Comparison of ENCODE assay signal across 11 cellular contexts in genomic region chr2:166373951-166374350, GRCh38. TPM values are rescaled to one million over a fixed set of nuclear protein-coding genes. Genes with fewer than 3 reads are reported as not detected.
DNase-seq lines count a peak whose midpoint lies in the region; TF ChIP-seq lines count a peak whose summit lies in the region.
"Had no signal": no experiment of that assay in that cellular context is flagged by ENCODE, and none has a peak within 500 bp of the region (broad histone marks: within the 10 kb centered on the region; RNA-seq: fewer than 3 reads in every experiment).

No MANE protein-coding gene starts in this region.

- no peak overlapping the region for H2BK120ac ChIP-seq in mesenchymal stem cell (ENCODE audit: low read depth, low read length)

- H3K27ac ChIP-seq in mesenchymal stem cell (ENCODE audit: low read length, poor library complexity, severe bottlenecking) (no peak overlapping the region), suprapubic skin (no peak overlapping the region)
- H3K27ac ChIP-seq: 22Rv1, parathyroid adenoma had no signal

- no peaks in the 10 kb centered on the region for H3K79me1 ChIP-seq in mesenchymal stem cell (replicated peaks; ENCODE audit: low read length, poor library complexity, severe bottlenecking)

- no peak for TF ChIP-seq EP300 in suprapubic skin (IDR thresholded peaks at IDR 0.05)

- no peak overlapping the region for H3K18ac ChIP-seq in mesenchymal stem cell (ENCODE audit: low read depth in 1 of 2, low read length in 2 of 2)

- H3K14ac ChIP-seq in mesenchymal stem cell (ENCODE audit: low read length in 2 of 2), result no peak overlapping the region

- H3K4me1 Mint-ChIP-seq in activated CD4-positive, alpha-beta memory T cell treated with anti-CD3 and anti-CD28 coated beads, Interleukin-2, amount 10 ng/mL, durations not matched to agents 7 days and 5 days, result peaks cover 18% of the 10 kb centered on the region

- no peak overlapping the region for H3K4me2 ChIP-seq in mesenchymal stem cell (ENCODE audit: low read length, poor library complexity, severe bottlenecking)

- POLR2A ChIA-PET in activated CD4-positive, alpha-beta memory T cell treated with anti-CD3 and anti-CD28 coated beads, Interleukin-2, amount 10 ng/mL, durations not matched to agents 7 days and 5 days (lab: Charles Lee), result no interaction called here

- H3K4me3 Mint-ChIP-seq in activated CD4-positive, alpha-beta memory T cell treated with anti-CD3 and anti-CD28 coated beads, Interleukin-2, amount 10 ng/mL, durations not matched to agents 7 days and 5 days, result no peak overlapping the region
- H3K4me3 Mint-ChIP-seq: activated CD4-positive, alpha-beta T cell treated with anti-CD3 and anti-CD28 coated beads, Interleukin-2, amount 10 ng/mL, durations not matched to agents 7 days and 5 days had no signal

- H3K27ac Mint-ChIP-seq in activated CD4-positive, alpha-beta memory T cell treated with anti-CD3 and anti-CD28 coated beads, Interleukin-2, amount 10 ng/mL, durations not matched to agents 7 days and 5 days, result no peak overlapping the region
- H3K27ac Mint-ChIP-seq: activated CD4-positive, alpha-beta T cell treated with anti-CD3 and anti-CD28 coated beads, Interleukin-2, amount 10 ng/mL, durations not matched to agents 7 days and 5 days had no signal

- no peak overlapping the region for H3K23ac ChIP-seq in mesenchymal stem cell (ENCODE audit: low read length in 2 of 2)

- H2BK15ac ChIP-seq in mesenchymal stem cell (ENCODE audit: low read depth, poor library complexity, severe bottlenecking), result no peak overlapping the region

- no peak overlapping the region for H2BK12ac ChIP-seq in mesenchymal stem cell (ENCODE audit: low read length in 2 of 2)

- TF ChIP-seq CTCF in WI38 (IDR thresholded peaks at IDR 0.05; ENCODE audit: low read depth, low read length) (no peak), suprapubic skin (IDR thresholded peaks at IDR 0.05) (no peak)

- no peak overlapping the region for H2AK5ac ChIP-seq in mesenchymal stem cell (ENCODE audit: low read length, severe bottlenecking)

- TF ChIP-seq POLR2A in suprapubic skin (IDR thresholded peaks at IDR 0.05), result no peak

- no peak overlapping the region for H3K9ac ChIP-seq in mesenchymal stem cell (ENCODE audit: low read length)
- H3K9ac ChIP-seq: parathyroid adenoma had no signal

- no peak overlapping the region for H4K91ac ChIP-seq in mesenchymal stem cell (ENCODE audit: low read length)

- H3K4me3 ChIP-seq in WI38 (ENCODE audit: low read depth, low read length) (peak overlapping the region; percentile 77), mesenchymal stem cell (ENCODE audit: insufficient read depth in 1 of 2, low read depth in 1 of 2, low read length in 2 of 2) (no peak overlapping the region), suprapubic skin (no peak overlapping the region)

- H3K36me3 ChIP-seq in mesenchymal stem cell (ENCODE audit: control insufficient read depth in 1 of 2, insufficient read depth in 2 of 2, low read depth in 1 of 2, low read length in 2 of 2) (no peaks in the 10 kb centered on the region), suprapubic skin (no peaks in the 10 kb centered on the region)

- DNase-seq in DMS 273 (lab: John Stamatoyannopoulos, UW; ENCODE audit: unreplicated experiment) (peak; percentile 28), DMS 273 treated with DMSO at 0.1 percent for 48 hours (lab: John Stamatoyannopoulos, UW) (no peak), NCI-H1092 treated with DMSO at 0.1 percent for 48 hours (lab: John Stamatoyannopoulos, UW) (peak; percentile 4), mesenchymal stem cell (peak; percentile 41), suprapubic skin (ENCODE audit: low spot score in 2 of 2) (no peak), cerebellar nuclear complex (lab: John Stamatoyannopoulos, UW) (no peak)
- DNase-seq in activated CD4-positive, alpha-beta memory T cell treated with anti-CD3 and anti-CD28 coated beads, Interleukin-2, amount 10 ng/mL, durations not matched to agents 7 days and 5 days, result no peak
- DNase-seq: activated CD4-positive, alpha-beta T cell treated with anti-CD3 and anti-CD28 coated beads, Interleukin-2, amount 10 ng/mL, durations not matched to agents 7 days and 5 days had no signal

- H3K27me3 ChIP-seq in mesenchymal stem cell (ENCODE audit: control insufficient read depth in 1 of 2, insufficient read depth in 1 of 2, low read length in 2 of 2) (peaks cover 0 to 30% of the 10 kb centered on the region in 2 experiments), suprapubic skin (no peaks in the 10 kb centered on the region)

- H3K9me3 Mint-ChIP-seq in activated CD4-positive, alpha-beta memory T cell treated with anti-CD3 and anti-CD28 coated beads, Interleukin-2, amount 10 ng/mL, durations not matched to agents 7 days and 5 days, result no peaks in the 10 kb centered on the region
- H3K9me3 Mint-ChIP-seq: activated CD4-positive, alpha-beta T cell treated with anti-CD3 and anti-CD28 coated beads, Interleukin-2, amount 10 ng/mL, durations not matched to agents 7 days and 5 days had no signal

- peaks cover 8% of the 10 kb centered on the region for H3K4me1 ChIP-seq in mesenchymal stem cell (ENCODE audit: control insufficient read depth, insufficient read depth, low read depth, low read length)
- peaks cover 22% of the 10 kb centered on the region for H3K4me1 ChIP-seq in suprapubic skin
- H3K4me1 ChIP-seq: parathyroid adenoma had no signal

- peaks cover 38% of the 10 kb centered on the region for H3K27me3 Mint-ChIP-seq in activated CD4-positive, alpha-beta memory T cell treated with anti-CD3 and anti-CD28 coated beads, Interleukin-2, amount 10 ng/mL, durations not matched to agents 7 days and 5 days

- H3K9me3 ChIP-seq in mesenchymal stem cell (ENCODE audit: control insufficient read depth, low read length) (no peaks in the 10 kb centered on the region), suprapubic skin (no peaks in the 10 kb centered on the region)

- H4K8ac ChIP-seq in mesenchymal stem cell (ENCODE audit: low read length), result no peak overlapping the region

- no peak overlapping the region for H2BK5ac ChIP-seq in mesenchymal stem cell (ENCODE audit: low read depth, low read length, poor library complexity, severe bottlenecking)

- CTCF ChIA-PET in activated CD4-positive, alpha-beta memory T cell treated with anti-CD3 and anti-CD28 coated beads, Interleukin-2, amount 10 ng/mL, durations not matched to agents 7 days and 5 days (lab: Charles Lee), result interaction anchor here (1.5 to 1.9 kb wide), 2 partner anchors 11 to 13 kb away, joined by 5 to 9 read pairs; no protein-coding TSS in a partner anchor

- H2AFZ ChIP-seq in mesenchymal stem cell (ENCODE audit: low read depth, low read length), result no peak overlapping the region
- H2AFZ ChIP-seq: parathyroid adenoma had no signal

- H3K4ac ChIP-seq in mesenchymal stem cell (ENCODE audit: low read depth in 1 of 2, low read length in 2 of 2), result no peak overlapping the region

- no peaks in the 10 kb centered on the region for H3K36me3 Mint-ChIP-seq in activated CD4-positive, alpha-beta memory T cell treated with anti-CD3 and anti-CD28 coated beads, Interleukin-2, amount 10 ng/mL, durations not matched to agents 7 days and 5 days (ENCODE audit: low read depth)

RNA-seq across cellular contexts. Expression of gene SCN9A, which starts 1.8 kb away (rescaled TPM):
- 0.73 TPM for polyA plus RNA-seq in mesenchymal stem cell (2013, experiment 1 of 2)
- 0.74 TPM for polyA plus RNA-seq in mesenchymal stem cell (2013, experiment 2 of 2)
- 1 to 10 TPM; 1.1 to 8.8 (median 5.2) TPM for total RNA-seq in suprapubic skin
- total RNA-seq in activated CD4-positive, alpha-beta memory T cell treated with anti-CD3 and anti-CD28 coated beads, Interleukin-2, amount 10 ng/mL, durations not matched to agents 7 days and 5 days, result under 1 TPM; 0.15 TPM

Comparison
In these comparisons a context has a peak if more than half of its experiments do, and no peak if none do; other contexts are left out.
1. DNase-seq: peak in DMS 273 (single experiment), NCI-H1092 treated with DMSO at 0.1 percent for 48 hours (single experiment) and mesenchymal stem cell (single experiment); none in DMS 273 treated with DMSO at 0.1 percent for 48 hours (single experiment), suprapubic skin (0 of 2), activated CD4-positive, alpha-beta memory T cell treated with anti-CD3 and anti-CD28 coated beads, Interleukin-2, amount 10 ng/mL, durations not matched to agents 7 days and 5 days (single experiment) and cerebellar nuclear complex (0 of 2).